ENCODE assay signal across 11 cellular contexts in genomic region chr22:35783943-35784614, GRCh38.
DNase-seq lines count a peak whose midpoint lies in the region; ATAC-seq and TF ChIP-seq lines count a peak whose summit lies in the region.
"Had no signal": no experiment of that assay in that cellular context is flagged by ENCODE, and none has a peak within 500 bp of the region (broad histone marks: within the 10 kb centered on the region; RNA-seq: fewer than 3 reads in every experiment).

No MANE protein-coding gene starts in this region.

- H3K79me2 ChIP-seq in PC-3 (ENCODE audit: low read length), result peaks cover 80% of the 10 kb centered on the region

- peak overlapping the region; percentile 21; the same call in 1 of the 2 replicates for H2AFZ ChIP-seq in PC-3 (ENCODE audit: low read length)

- no peaks in the 10 kb centered on the region for H3K9me2 ChIP-seq in PC-3 (replicated peaks; ENCODE audit: low read length)

- peaks cover 10% of the 10 kb centered on the region for H3F3A ChIP-seq in PC-3 (ENCODE audit: low read length, unreplicated experiment)

- peak overlapping the region; percentile 74 for H3K4me2 ChIP-seq in PC-3 (ENCODE audit: low read length)
- H3K4me2 ChIP-seq: KMS-11 had no signal

- 63 to 87% (median 74%) methylated on average over 11 of the region's 11 CpGs for WGBS in psoas muscle, 3 donors

- H3K36me3 ChIP-seq in PC-3 (ENCODE audit: low read depth, low read length), result peaks cover 12% of the 10 kb centered on the region
- peaks cover 0 to 12% of the 10 kb centered on the region in 2 donors for H3K36me3 ChIP-seq in psoas muscle (ENCODE audit: insufficient read depth in 1 of 2, low read depth in 1 of 2)
- H3K36me3 ChIP-seq in mucosa of descending colon (ENCODE audit: low read depth), result no peaks in the 10 kb centered on the region

- TF ChIP-seq CTCF in PC-3 (conservative IDR thresholded peaks at IDR 0.05; ENCODE audit: low read depth, low read length) (no peak), epithelial cell of proximal tubule (conservative IDR thresholded peaks at IDR 0.05; ENCODE audit: low read depth, low read length) (no peak), psoas muscle (IDR thresholded peaks at IDR 0.05) (no peak), mucosa of descending colon (IDR thresholded peaks at IDR 0.05) (no peak)

- BruUV-seq in PC-3 (replicated peaks; lab: Mats Ljungman, UMichigan), result TSS peak; percentile 80

- H3K27me3 ChIP-seq in PC-3 (ENCODE audit: low read length), result no peaks in the 10 kb centered on the region
- no peaks in the 10 kb centered on the region for H3K27me3 ChIP-seq in psoas muscle (ENCODE audit: insufficient read depth in 3 of 3, low read length in 2 of 3)

- POLR2A ChIA-PET in PC-3 (lab: Charles Lee; ENCODE audit: unreplicated experiment), result interaction anchor here (0.5 to 1.0 kb wide), 2 partner anchors 17 to 52 kb away, joined by 3 to 8 read pairs; no protein-coding TSS in a partner anchor

- H3K4me3 ChIP-seq in PC-3 (ENCODE audit: low read length) (peak overlapping the region; percentile 31; the same call in 1 of the 2 replicates), epithelial cell of proximal tubule (ENCODE audit: low read depth, low read length) (no peak overlapping the region), psoas muscle (no peak overlapping the region), mucosa of descending colon (no peak overlapping the region)

- H3K9me3 ChIP-seq in PC-3 (ENCODE audit: low read length) (no peaks in the 10 kb centered on the region), psoas muscle (no peaks in the 10 kb centered on the region), mucosa of descending colon (no peaks in the 10 kb centered on the region)

- DNase-seq in EH (ENCODE audit: low read depth) (peak; percentile 94), PC-3 (peak; percentile 89), epithelial cell of proximal tubule (ENCODE audit: low read depth) (peak; percentile 92), psoas muscle (no peak), left colon (no peak), mucosa of descending colon (no peak), NCI-H526 treated with DMSO at 0.1 percent for 48 hours (lab: John Stamatoyannopoulos, UW) (no peak), NCI-H446 (lab: John Stamatoyannopoulos, UW) (no peak)
- DNase-seq: CD4-positive, alpha-beta memory T cell; NCI-H1694 had no signal

- intact Hi-C loops in PC-3 (cut with micrococcal nuclease), result loop anchor here (5.0 kb wide), 1 partner anchor 157 kb away; no protein-coding TSS in a partner anchor
- intact Hi-C loops in psoas muscle (cut with DNase I), result no loop called here
- intact Hi-C loops in left colon (cut with DNase I, micrococcal nuclease), result no loop called here
- intact Hi-C loops in mucosa of descending colon (cut with DNase I, micrococcal nuclease), result no loop called here

- peaks cover 29% of the 10 kb centered on the region for H3K4me1 ChIP-seq in PC-3 (ENCODE audit: insufficient read depth, low read length)
- peaks cover 65% of the 10 kb centered on the region for H3K4me1 ChIP-seq in psoas muscle
- H3K4me1 ChIP-seq in mucosa of descending colon (ENCODE audit: low read depth), result no peaks in the 10 kb centered on the region

- H3K27ac ChIP-seq in PC-3 (ENCODE audit: low read length) (peak overlapping the region; percentile 92), psoas muscle (peak overlapping the region; percentile 21)
- H3K27ac ChIP-seq: KMS-11 had no signal

- CTCF ChIA-PET in PC-3 (lab: Charles Lee), result interaction anchor here (0.6 kb wide), 1 partner anchor 52 kb away, joined by 3 read pairs; no protein-coding TSS in a partner anchor

- H4K20me1 ChIP-seq in PC-3 (ENCODE audit: low read length), result no peaks in the 10 kb centered on the region

- peak; percentile 94 for ATAC-seq in PC-3
- peak in 1 of 4 donors; percentile 25 for ATAC-seq in psoas muscle
- no peak for ATAC-seq in left colon
- no peak for ATAC-seq in mucosa of descending colon

- H3K9ac ChIP-seq in PC-3 (ENCODE audit: low read length), result peak overlapping the region; percentile 51
- H3K9ac ChIP-seq: KMS-11 had no signal

Comparison
In these comparisons a context has a peak if more than half of its experiments do, and no peak if none do; other contexts are left out.
1. DNase-seq: peak in EH (single experiment), PC-3 (single experiment) and epithelial cell of proximal tubule (single experiment); none in psoas muscle (0 of 2), left colon (0 of 2), mucosa of descending colon (0 of 3), NCI-H526 treated with DMSO at 0.1 percent for 48 hours (single experiment) and NCI-H446 (0 of 2).